Comparison of ENCODE assay signal across 24 cellular contexts in the genomic region with DNA sequence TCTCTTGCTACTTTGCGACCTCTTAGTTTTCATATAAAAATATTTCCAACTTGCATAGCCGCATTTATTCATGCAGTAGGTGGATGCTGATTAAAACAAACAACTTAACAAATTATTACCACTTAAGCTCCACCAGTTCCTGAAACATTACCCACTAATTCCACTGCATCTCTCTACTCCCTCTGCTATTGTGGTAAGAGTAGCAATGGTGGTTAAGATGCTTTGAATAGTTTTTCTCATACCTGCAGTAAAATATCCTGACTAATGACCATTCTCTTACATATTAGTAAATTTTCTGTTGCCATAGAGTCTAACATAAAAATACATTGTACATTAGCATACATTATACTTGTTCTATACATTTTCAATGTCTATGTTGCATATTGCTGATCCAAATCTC.
"Had no signal": no experiment of that assay in that cellular context is flagged by ENCODE, and none has a peak within 500 bp of the region (broad histone marks: within the 10 kb centered on the region; RNA-seq: fewer than 3 reads in every experiment).

No MANE protein-coding gene starts in this region.

- H3K9me3 Mint-ChIP-seq: activated CD4-positive, alpha-beta memory T cell treated with anti-CD3 and anti-CD28 coated beads, Interleukin-2, amount 10 ng/mL, durations not matched to agents 7 days and 5 days had no signal

- ATAC-seq: activated CD4-positive, alpha-beta T cell treated with anti-CD3 and anti-CD28 coated beads for 36 hours; activated naive CD8-positive, alpha-beta T cell treated with anti-CD3 and anti-CD28 coated beads, Interleukin-2, amount 50 U/mL, for 24 hours; body of pancreas; Panc1 had no signal

- H3K4me3 Mint-ChIP-seq: activated CD4-positive, alpha-beta memory T cell treated with anti-CD3 and anti-CD28 coated beads, Interleukin-2, amount 10 ng/mL, durations not matched to agents 7 days and 5 days; activated CD4-positive, alpha-beta T cell treated with anti-CD3 and anti-CD28 coated beads for 36 hours; activated naive CD8-positive, alpha-beta T cell treated with anti-CD3 and anti-CD28 coated beads, Interleukin-2, amount 50 U/mL, for 24 hours had no signal

- H3K4me1 Mint-ChIP-seq: activated CD4-positive, alpha-beta memory T cell treated with anti-CD3 and anti-CD28 coated beads, Interleukin-2, amount 10 ng/mL, durations not matched to agents 7 days and 5 days; activated CD4-positive, alpha-beta T cell treated with anti-CD3 and anti-CD28 coated beads for 36 hours; activated naive CD8-positive, alpha-beta T cell treated with anti-CD3 and anti-CD28 coated beads, Interleukin-2, amount 50 U/mL, for 24 hours had no signal

- H3K4me3 ChIP-seq: body of pancreas, SJCRH30 had no signal

- DNase-seq: activated CD4-positive, alpha-beta memory T cell treated with anti-CD3 and anti-CD28 coated beads, Interleukin-2, amount 10 ng/mL, durations not matched to agents 7 days and 5 days; activated CD4-positive, alpha-beta T cell treated with anti-CD3 and anti-CD28 coated beads for 36 hours; activated CD4-positive, alpha-beta T cell treated with anti-CD3 and anti-CD28 coated beads, Interleukin-2, amount 50 U/mL, for 1 hour; activated naive CD4-positive, alpha-beta T cell treated with anti-CD3 and anti-CD28 coated beads, Interleukin-2, amount 50 U/mL, for 16 hours; activated naive CD8-positive, alpha-beta T cell treated with anti-CD3 and anti-CD28 coated beads, Interleukin-2, amount 50 U/mL, for 24 hours; amygdala; body of pancreas; central memory CD4-positive, alpha-beta T cell; MV-4-11; NCI-H1092 treated with DMSO at 0.1 percent for 48 hours; NCI-H1417 treated with DMSO at 0.1 percent for 48 hours; NCI-H1694; NCI-H2029 treated with DMSO at 0.1 percent for 48 hours; NCI-H510A treated with DMSO at 0.1 percent for 48 hours; NCI-H69; NK-92 treated with Interleukin-12 subunit alpha and Interleukin-12 subunit beta, amount 100 ng/mL, for 24 hours; OCI-M1; Right ventricle myocardium superior; RPMI8226; SJCRH30; SK-N-SH; T-helper 1 cell; WERI-Rb-1 had no signal

- H3K27me3 Mint-ChIP-seq: activated CD4-positive, alpha-beta memory T cell treated with anti-CD3 and anti-CD28 coated beads, Interleukin-2, amount 10 ng/mL, durations not matched to agents 7 days and 5 days; activated CD4-positive, alpha-beta T cell treated with anti-CD3 and anti-CD28 coated beads for 36 hours; activated naive CD8-positive, alpha-beta T cell treated with anti-CD3 and anti-CD28 coated beads, Interleukin-2, amount 50 U/mL, for 24 hours had no signal

- H3K27me3 ChIP-seq: body of pancreas, SJCRH30 had no signal

- H3K36me3 ChIP-seq: SJCRH30, WERI-Rb-1 had no signal

- H3K27ac Mint-ChIP-seq: activated CD4-positive, alpha-beta memory T cell treated with anti-CD3 and anti-CD28 coated beads, Interleukin-2, amount 10 ng/mL, durations not matched to agents 7 days and 5 days; activated CD4-positive, alpha-beta T cell treated with anti-CD3 and anti-CD28 coated beads for 36 hours; activated naive CD8-positive, alpha-beta T cell treated with anti-CD3 and anti-CD28 coated beads, Interleukin-2, amount 50 U/mL, for 24 hours had no signal
